9 cellular contexts compared by ENCODE assay signal in the genomic region with DNA sequence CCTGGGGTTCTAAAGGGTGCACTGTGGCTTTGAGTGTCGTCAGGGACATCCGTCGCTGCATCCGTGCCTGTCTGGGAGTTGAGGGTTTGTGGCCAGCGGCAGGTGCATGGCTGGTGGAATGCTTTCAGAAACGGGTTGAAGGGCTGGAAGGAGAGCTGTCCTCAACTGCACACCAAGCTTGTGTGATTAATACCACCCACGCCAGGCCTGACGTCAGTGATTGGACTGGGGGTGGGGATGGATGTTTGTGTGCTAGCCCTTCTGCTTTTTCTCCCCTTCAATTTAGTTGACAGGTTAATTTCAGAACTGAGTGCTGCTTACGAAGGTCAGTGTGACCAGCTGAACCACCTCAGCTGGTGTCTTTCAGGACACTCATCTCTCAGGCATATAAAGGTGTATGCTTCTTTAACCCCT. TPM values are rescaled to one million over a fixed set of nuclear protein-coding genes. Genes with fewer than 3 reads are reported as not detected.
A peak's percentile ranks its signal among the peaks of the same experiment; 100 is the strongest.
DNase-seq lines count a peak whose midpoint lies in the region; ATAC-seq and TF ChIP-seq lines count a peak whose summit lies in the region.
"Had no signal": no experiment of that assay in that cellular context is flagged by ENCODE, and none has a peak within 500 bp of the region (broad histone marks: within the 10 kb centered on the region; RNA-seq: fewer than 3 reads in every experiment).

No MANE protein-coding gene starts in this region.

- no peaks in the 10 kb centered on the region for H3K27me3 ChIP-seq in esophagus muscularis mucosa

- TF ChIP-seq CTCF in AG10803 (conservative IDR thresholded peaks at IDR 0.05; ENCODE audit: low read length) (no peak), esophagus muscularis mucosa (IDR thresholded peaks at IDR 0.05) (no peak)

- intact Hi-C loops in cardiac septum (cut with DNase I) = loop anchor here (2.0 kb wide), 1 partner anchor 192 kb away; no protein-coding TSS in a partner anchor
- intact Hi-C loops in esophagus muscularis mucosa (cut with DNase I) = no loop called here

- peaks cover 34 to 45% (median 35%) of the 10 kb centered on the region in 4 donors for H3K4me1 ChIP-seq in esophagus muscularis mucosa

- no peaks in the 10 kb centered on the region for H3K9me3 ChIP-seq in esophagus muscularis mucosa

- no peak overlapping the region for H3K4me3 ChIP-seq in AG10803 (ENCODE audit: low read length)
- no peak overlapping the region for H3K4me3 ChIP-seq in esophagus muscularis mucosa
- H3K4me3 ChIP-seq: skin epidermis had no signal

- H3K36me3 ChIP-seq in esophagus muscularis mucosa = no peaks in the 10 kb centered on the region

- 30% methylated on average over 4 of the region's 9 CpGs for WGBS in esophagus muscularis mucosa

- TF ChIP-seq EP300 in esophagus muscularis mucosa (IDR thresholded peaks at IDR 0.05) = no peak

- ATAC-seq in HG03432 (IDR thresholded peaks at IDR 0.05; ENCODE audit: unreplicated experiment) (peak; percentile 13), GM18909 (IDR thresholded peaks at IDR 0.05; ENCODE audit: poor library complexity, unreplicated experiment) (no peak), GM18498 (IDR thresholded peaks at IDR 0.05; ENCODE audit: unreplicated experiment) (no peak)

- peak overlapping the region in 1 of 4 donors; percentile 99 for H3K27ac ChIP-seq in esophagus muscularis mucosa (replicated peaks in 1 of 4)

- TF ChIP-seq POLR2A in esophagus muscularis mucosa (IDR thresholded peaks at IDR 0.05; ENCODE audit: low read depth) = no peak

- DNase-seq in AG10803 (ENCODE audit: low read depth) (peak; percentile 50), cardiac septum (ENCODE audit: low spot score) (peak; percentile 81), esophagus muscularis mucosa (ENCODE audit: extremely low spot score) (no peak)
- peak; percentile 60 to 67 for DNase-seq in activated CD4-positive, alpha-beta T cell treated with anti-CD3 and anti-CD28 coated beads, Interleukin-2, amount 50 U/mL, for 48 hours
- peak; percentile 58 for DNase-seq in stimulated activated CD4-positive, alpha-beta T cell treated with anti-CD3 and anti-CD28 coated beads, Interleukin-4, amount 100 ng/mL, for 1 hour

RNA-seq across cellular contexts. Expression of gene GAB2, which starts 3.2 kb away (rescaled TPM):
- total RNA-seq in cardiac septum = 42.9 TPM
- total RNA-seq in esophagus muscularis mucosa = 10 to 100 TPM; 18.0 to 42.4 (median 26.0) TPM
